Comparison of ENCODE assay signal across 36 cellular contexts in genomic region chr5:85823462-85824426, GRCh38.
DNase-seq lines count a peak whose midpoint lies in the region; ATAC-seq, FAIRE-seq and TF ChIP-seq lines count a peak whose summit lies in the region.
"Had no signal": no experiment of that assay in that cellular context is flagged by ENCODE, and none has a peak within 500 bp of the region (broad histone marks: within the 10 kb centered on the region; RNA-seq: fewer than 3 reads in every experiment).

No MANE protein-coding gene starts in this region.

- CTCF ChIA-PET in A549 (lab: Yijun Ruan, JAX) = no interaction called here
- CTCF ChIA-PET in HEK293T (lab: Yijun Ruan, JAX) = no interaction called here
- CTCF ChIA-PET in RWPE1 (lab: Yijun Ruan, JAX) = no interaction called here

- TF ChIP-seq EP300 in A549 (IDR thresholded peaks at IDR 0.05) = no peak

- WGBS in A549 (ENCODE audit: missing lambda C conversion rate) = 27% methylated on average over 6 of the region's 6 CpGs

- ATAC-seq in A549 (peak; percentile 24 to 81; a peak in 4 of 6 replicates), HG02571 (IDR thresholded peaks at IDR 0.05; ENCODE audit: unreplicated experiment) (no peak), HG02981 (IDR thresholded peaks at IDR 0.05; ENCODE audit: unreplicated experiment) (no peak)
- ATAC-seq: gastroesophageal sphincter; left ventricle myocardium superior; Panc1; stimulated activated effector memory CD8-positive, alpha-beta T cell treated with anti-CD3 and anti-CD28 coated beads, Interleukin-12 subunit alpha, Interleukin-12 subunit beta, amount 100 ng/mL, for 72 hours had no signal

- no peak for TF ChIP-seq POLR2A in A549 (IDR thresholded peaks at IDR 0.05; ENCODE audit: low read length)
- TF ChIP-seq POLR2A in erythroblast (IDR thresholded peaks at IDR 0.05; ENCODE audit: low read length) = no peak

- TF ChIP-seq CTCF in A549 (IDR thresholded peaks at IDR 0.05) (no peak), RWPE1 (conservative IDR thresholded peaks at IDR 0.05; ENCODE audit: low read depth) (no peak)

- no peaks in the 10 kb centered on the region for H3K9me3 ChIP-seq in A549
- H3K9me3 ChIP-seq: colonic mucosa, esophagus muscularis mucosa, gastroesophageal sphincter, ovary, right atrium auricular region, SJSA1, spleen, suprapubic skin had no signal

- POLR2A ChIA-PET in A549 (lab: Yijun Ruan, JAX) (no interaction called here), HEK293T (lab: Yijun Ruan, JAX) (no interaction called here), RWPE1 (lab: Yijun Ruan, JAX; ENCODE audit: low non-redundant PET) (no interaction called here)

- no peak overlapping the region for H3K4me3 ChIP-seq in A549
- H3K4me3 ChIP-seq: colonic mucosa, esophagus muscularis mucosa, gastroesophageal sphincter, ovary, right atrium auricular region, SJSA1, spleen, suprapubic skin had no signal

- H3K27ac ChIP-seq in A549 = no peak overlapping the region
- H3K27ac ChIP-seq in RWPE1 = no peak overlapping the region
- H3K27ac ChIP-seq: C4-2B, colonic mucosa, esophagus muscularis mucosa, gastroesophageal sphincter, ovary, right atrium auricular region, SJSA1, spleen, suprapubic skin, VCaP had no signal

- FAIRE-seq in A549 (lab: Jason Lieb, UNC) = no peak
- FAIRE-seq: bronchial epithelial cell, urothelium cell line had no signal

- peak overlapping the region; percentile 10; the same call in 1 of the 3 replicates for H3K4me2 ChIP-seq in A549

- DNase-seq in A549 (ENCODE audit: low read depth in 1 of 2, low spot score in 1 of 2) (peak in 1 of 2 experiments; percentile 55), HEK293T (ENCODE audit: extremely low spot score) (no peak), RWPE1 (ENCODE audit: low spot score) (peak; percentile 4), erythroblast (lab: John Stamatoyannopoulos, UW) (peak; percentile 31 to 39), 8988T (no peak), glomerular visceral epithelial cell (ENCODE audit: extremely low spot score) (no peak)
- DNase-seq: activated CD4-positive, alpha-beta T cell treated with anti-CD3 and anti-CD28 coated beads for 48 hours; activated naive CD4-positive, alpha-beta T cell treated with Interleukin-2 at 50 U/mL for 16 hours; activated T-cell treated with anti-CD3 and anti-CD28 coated beads, Interleukin-2, amount 50 U/mL, for 48 hours; amygdala; colonic mucosa; effector memory CD4-positive, alpha-beta T cell; EL; hypothalamus; left ventricle myocardium superior; midbrain; naive thymus-derived CD8-positive, alpha-beta T cell; NCI-H1048; NCI-H1930; NCI-H226; ovary; spleen; stimulated activated CD4-positive, alpha-beta T cell treated with anti-CD3 and anti-CD28 coated beads, Interleukin-2, amount 100 ng/mL, for 48 hours had no signal

- H3K4me1 ChIP-seq in A549 = no peaks in the 10 kb centered on the region
- H3K4me1 ChIP-seq: colonic mucosa, esophagus muscularis mucosa, gastroesophageal sphincter, right atrium auricular region, SJSA1, spleen, suprapubic skin had no signal

- TF ChIP-seq RAD21 in A549 (conservative IDR thresholded peaks at IDR 0.05 in 1 of 2, IDR thresholded peaks at IDR 0.05 in 1 of 2) = no peak

TF ChIP-seq in A549, 52 proteins besides CTCF, POLR2A, EP300 and RAD21:
- TF ChIP-seq, protein P1, sequence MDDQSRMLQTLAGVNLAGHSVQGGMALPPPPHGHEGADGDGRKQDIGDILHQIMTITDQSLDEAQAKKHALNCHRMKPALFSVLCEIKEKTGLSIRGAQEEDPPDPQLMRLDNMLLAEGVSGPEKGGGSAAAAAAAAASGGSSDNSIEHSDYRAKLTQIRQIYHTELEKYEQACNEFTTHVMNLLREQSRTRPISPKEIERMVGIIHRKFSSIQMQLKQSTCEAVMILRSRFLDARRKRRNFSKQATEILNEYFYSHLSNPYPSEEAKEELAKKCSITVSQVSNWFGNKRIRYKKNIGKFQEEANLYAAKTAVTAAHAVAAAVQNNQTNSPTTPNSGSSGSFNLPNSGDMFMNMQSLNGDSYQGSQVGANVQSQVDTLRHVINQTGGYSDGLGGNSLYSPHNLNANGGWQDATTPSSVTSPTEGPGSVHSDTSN (IDR thresholded peaks at IDR 0.05) = no peak
- TF ChIP-seq CBX8 (IDR thresholded peaks at IDR 0.05) (no peak), NR3C1 (IDR thresholded peaks at IDR 0.05) (no peak), RFX5 (IDR thresholded peaks at IDR 0.05) (no peak), RNF2 (IDR thresholded peaks at IDR 0.05; ENCODE audit: borderline replicate concordance, low read depth) (no peak), GATA3 (IDR thresholded peaks at IDR 0.05; ENCODE audit: borderline replicate concordance) (no peak), ZSCAN20 (CRISPR knock-in tag; IDR thresholded peaks at IDR 0.05) (no peak), CHD2 (IDR thresholded peaks at IDR 0.05; ENCODE audit: low read length, partially characterized antibody) (no peak)

TF ChIP-seq in HEK293T, 16 proteins besides CTCF, POLR2A, EP300 and RAD21:
- TF ChIP-seq, protein P2, sequence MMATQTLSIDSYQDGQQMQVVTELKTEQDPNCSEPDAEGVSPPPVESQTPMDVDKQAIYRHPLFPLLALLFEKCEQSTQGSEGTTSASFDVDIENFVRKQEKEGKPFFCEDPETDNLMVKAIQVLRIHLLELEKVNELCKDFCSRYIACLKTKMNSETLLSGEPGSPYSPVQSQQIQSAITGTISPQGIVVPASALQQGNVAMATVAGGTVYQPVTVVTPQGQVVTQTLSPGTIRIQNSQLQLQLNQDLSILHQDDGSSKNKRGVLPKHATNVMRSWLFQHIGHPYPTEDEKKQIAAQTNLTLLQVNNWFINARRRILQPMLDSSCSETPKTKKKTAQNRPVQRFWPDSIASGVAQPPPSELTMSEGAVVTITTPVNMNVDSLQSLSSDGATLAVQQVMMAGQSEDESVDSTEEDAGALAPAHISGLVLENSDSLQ (IDR thresholded peaks at IDR 0.05) = peak; percentile 49
- no peak for TF ChIP-seq FOXA1 (IDR thresholded peaks at IDR 0.05)

Comparison
In these comparisons a context has a peak if more than half of its experiments do, and no peak if none do; other contexts are left out.
1. ATAC-seq: peak in A549 (2 of 2); none in HG02571 (single experiment) and HG02981 (single experiment).
2. DNase-seq: peak in RWPE1 (single experiment) and erythroblast (2 of 2); none in HEK293T (single experiment), 8988T (single experiment) and glomerular visceral epithelial cell (single experiment).